In genomic region chr15:36090276-36090946, GRCh38 we compare ENCODE assay signal across 19 cellular contexts.
A peak's percentile ranks its signal among the peaks of the same experiment; 100 is the strongest.
DNase-seq lines count a peak whose midpoint lies in the region; ATAC-seq, FAIRE-seq and TF ChIP-seq lines count a peak whose summit lies in the region.
"Had no signal": no experiment of that assay in that cellular context is flagged by ENCODE, and none has a peak within 500 bp of the region (broad histone marks: within the 10 kb centered on the region; RNA-seq: fewer than 3 reads in every experiment).

No MANE protein-coding gene starts in this region.

- H3K27me3 ChIP-seq in H9 (ENCODE audit: insufficient read depth, low read length) (no peaks in the 10 kb centered on the region), adipocyte (replicated peaks; ENCODE audit: control insufficient read depth, insufficient read depth, low read length) (no peaks in the 10 kb centered on the region), neuronal stem cell (ENCODE audit: control insufficient read depth in 3 of 3, insufficient read depth in 3 of 3, low read depth in 1 of 3, low read length in 3 of 3) (no peaks in the 10 kb centered on the region), left ventricle myocardium inferior (ENCODE audit: low read depth) (no peaks in the 10 kb centered on the region), left lung (no peaks in the 10 kb centered on the region)

- FAIRE-seq in GM19239 (lab: Jason Lieb, UNC) = no peak
- FAIRE-seq: H54, RCC 7860 had no signal

- no peak overlapping the region for H3K4me3 Mint-ChIP-seq in H9
- H3K4me3 Mint-ChIP-seq: B cell; CD4-positive, alpha-beta memory T cell; T-helper 1 cell treated with Interleukin-12 subunit alpha and Interleukin-12 subunit beta and Interleukin-4 antibody, amounts not matched to agents 30 μg/mL and 1 μg/mL, for 36 hours had no signal

- H3K9me3 Mint-ChIP-seq in H9 = peaks cover 17 to 24% of the 10 kb centered on the region in 2 experiments

- H3K4ac ChIP-seq in H9 (ENCODE audit: low read depth, low read length) = no peak overlapping the region
- no peak overlapping the region for H3K4ac ChIP-seq in neuronal stem cell (ENCODE audit: low read length)

- H3K27ac ChIP-seq in H9 (ENCODE audit: insufficient read length, low read depth, low read length) (no peak overlapping the region), neuronal stem cell (replicated peaks; ENCODE audit: low read length) (no peak overlapping the region), left ventricle myocardium inferior (replicated peaks) (no peak overlapping the region), left lung (no peak overlapping the region)

- H2AFZ ChIP-seq in H9 (ENCODE audit: low read length) (no peak overlapping the region), neuronal stem cell (ENCODE audit: low read length) (no peak overlapping the region)

- H3K27ac Mint-ChIP-seq in H9 = peak overlapping the region in 2 of 3 experiments; percentile 80 to 82; a peak in 4 of 7 replicates
- H3K27ac Mint-ChIP-seq: B cell; CD4-positive, alpha-beta memory T cell; T-helper 1 cell treated with Interleukin-12 subunit alpha and Interleukin-12 subunit beta and Interleukin-4 antibody, amounts not matched to agents 30 μg/mL and 1 μg/mL, for 36 hours had no signal

- no peaks in the 10 kb centered on the region; the same call in 1 of the 2 replicates for H3K4me1 ChIP-seq in H9 (ENCODE audit: insufficient read depth, low read length)
- no peaks in the 10 kb centered on the region for H3K4me1 ChIP-seq in adipocyte (ENCODE audit: control insufficient read depth, insufficient read depth, low read length)
- no peaks in the 10 kb centered on the region for H3K4me1 ChIP-seq in neuronal stem cell (ENCODE audit: control insufficient read depth in 2 of 2, insufficient read depth in 1 of 2, low read depth in 1 of 2, low read length in 2 of 2)
- H3K4me1 ChIP-seq in left ventricle myocardium inferior = no peaks in the 10 kb centered on the region
- H3K4me1 ChIP-seq in left lung = no peaks in the 10 kb centered on the region

- no peaks in the 10 kb centered on the region for H3K23me2 ChIP-seq in H9 (ENCODE audit: insufficient read length, low read depth, low read length, poor library complexity, severe bottlenecking)

- H3K14ac ChIP-seq in H9 (ENCODE audit: insufficient read depth, low read length) (no peak overlapping the region), neuronal stem cell (ENCODE audit: low read length) (no peak overlapping the region)

- WGBS in H9 (ENCODE audit: extremely low coverage, insufficient read length, low lambda C conversion rate) = no CpG with 5 or more reads among the region's 1 CpG
- no CpG with 5 or more reads among the region's 1 CpG for WGBS in neuronal stem cell (ENCODE audit: extremely low coverage in 2 of 2, insufficient read length in 2 of 2, insufficient replicate concordance in 1 of 2), 2 donors

- no peak overlapping the region for H4K5ac ChIP-seq in H9 (ENCODE audit: insufficient read length, low read depth, low read length)

- H3K36me3 Mint-ChIP-seq in H9 (ENCODE audit: insufficient read depth in 1 of 3, low read depth in 3 of 3) = peaks cover 7 to 41% (median 21%) of the 10 kb centered on the region in 3 experiments; a peak in 6 of 7 replicates
- H3K36me3 Mint-ChIP-seq: CD4-positive, alpha-beta memory T cell had no signal

- no peak overlapping the region for H3K56ac ChIP-seq in H9 (ENCODE audit: insufficient read length, low read depth, low read length)

- H3K4me3 ChIP-seq in adipocyte (ENCODE audit: low read length) (no peak overlapping the region), neuronal stem cell (ENCODE audit: low read length in 2 of 2) (no peak overlapping the region), left ventricle myocardium inferior (no peak overlapping the region), left lung (no peak overlapping the region)

- H3K4me2 ChIP-seq in H9 (ENCODE audit: insufficient read depth, insufficient read length, low read length) (no peak overlapping the region), neuronal stem cell (ENCODE audit: insufficient read depth, low read length, poor library complexity, severe bottlenecking) (no peak overlapping the region)

- H2BK120ac ChIP-seq in H9 (ENCODE audit: low read depth, low read length, poor library complexity, severe bottlenecking) (no peak overlapping the region), neuronal stem cell (ENCODE audit: low read depth, low read length) (no peak overlapping the region)

- H3K9ac ChIP-seq in H9 (ENCODE audit: extremely low read depth, insufficient read length, low read length) (no peak overlapping the region), adipocyte (ENCODE audit: low read length) (no peak overlapping the region), neuronal stem cell (ENCODE audit: low read depth, low read length, poor library complexity) (no peak overlapping the region)

- H3K79me1 ChIP-seq in H9 (ENCODE audit: insufficient read depth, low read depth, low read length, poor library complexity, severe bottlenecking) (no peaks in the 10 kb centered on the region), neuronal stem cell (ENCODE audit: low read depth, low read length) (no peaks in the 10 kb centered on the region)

- H3K18ac ChIP-seq in H9 (ENCODE audit: insufficient read length, low read depth, low read length) = no peak overlapping the region
- no peak overlapping the region for H3K18ac ChIP-seq in neuronal stem cell (ENCODE audit: low read length)

- no peak for ATAC-seq in left lung
- ATAC-seq: SK-N-SH treated with all-trans-retinoic acid at 6 μM for 48 hours had no signal

- H4K20me1 ChIP-seq in H9 (ENCODE audit: control insufficient read depth, insufficient read depth, insufficient read length) = no peaks in the 10 kb centered on the region

- no peaks in the 10 kb centered on the region for H3K36me3 ChIP-seq in adipocyte (ENCODE audit: control insufficient read depth, insufficient read depth, low read length, severe bottlenecking)
- no peaks in the 10 kb centered on the region for H3K36me3 ChIP-seq in neuronal stem cell (replicated peaks in 1 of 2; ENCODE audit: control insufficient read depth in 2 of 2, insufficient read depth in 2 of 2, low read length in 2 of 2)
- no peaks in the 10 kb centered on the region for H3K36me3 ChIP-seq in left ventricle myocardium inferior
- no peaks in the 10 kb centered on the region for H3K36me3 ChIP-seq in left lung

- peaks cover 28 to 29% of the 10 kb centered on the region in 2 experiments for H3K4me1 Mint-ChIP-seq in H9
- H3K4me1 Mint-ChIP-seq: B cell; CD4-positive, alpha-beta memory T cell had no signal

- H4K91ac ChIP-seq in H9 (ENCODE audit: insufficient read length, low read depth, low read length) (no peak overlapping the region), neuronal stem cell (ENCODE audit: low read depth, low read length, poor library complexity) (no peak overlapping the region)

- H3K9me3 ChIP-seq in H9 (ENCODE audit: control insufficient read depth, low read depth, low read length) = no peaks in the 10 kb centered on the region
- no peaks in the 10 kb centered on the region for H3K9me3 ChIP-seq in adipocyte (ENCODE audit: control insufficient read depth, low read length)
- H3K9me3 ChIP-seq in neuronal stem cell (replicated peaks in 1 of 2; ENCODE audit: control insufficient read depth in 2 of 2, insufficient read depth in 1 of 2, low read depth in 1 of 2, low read length in 2 of 2) = no peaks in the 10 kb centered on the region
- peaks cover 15% of the 10 kb centered on the region for H3K9me3 ChIP-seq in left ventricle myocardium inferior (replicated peaks)
- peaks cover 0 to 11% of the 10 kb centered on the region in 2 donors for H3K9me3 ChIP-seq in left lung

- no peaks in the 10 kb centered on the region for H3K79me2 ChIP-seq in H9 (ENCODE audit: insufficient read depth, low read length)

- H2AK5ac ChIP-seq in H9 (ENCODE audit: insufficient read length, low read length) (no peak overlapping the region), neuronal stem cell (ENCODE audit: low read depth, low read length) (no peak overlapping the region)

- no peak overlapping the region for H3T11ph ChIP-seq in H9 (ENCODE audit: low read length)

- no peak overlapping the region for H2BK5ac ChIP-seq in H9 (ENCODE audit: insufficient read length, low read length)
- no peak overlapping the region for H2BK5ac ChIP-seq in neuronal stem cell (ENCODE audit: low read length)

- no peak overlapping the region for H2BK15ac ChIP-seq in H9 (ENCODE audit: low read depth, low read length)
- no peak overlapping the region for H2BK15ac ChIP-seq in neuronal stem cell (ENCODE audit: low read length)

- H2BK12ac ChIP-seq in H9 (ENCODE audit: insufficient read length, low read depth, low read length) = no peak overlapping the region
- no peak overlapping the region for H2BK12ac ChIP-seq in neuronal stem cell (ENCODE audit: low read length)

- no peaks in the 10 kb centered on the region for H3K27me3 Mint-ChIP-seq in H9 (ENCODE audit: low read depth)
- H3K27me3 Mint-ChIP-seq: B cell; CD4-positive, alpha-beta memory T cell had no signal

- H2BK20ac ChIP-seq in H9 (ENCODE audit: low read depth, low read length, poor library complexity, severe bottlenecking) = no peak overlapping the region

- DNase-seq in DMS79 (lab: John Stamatoyannopoulos, UW) (peak; percentile 37), H9 (no peak), NCI-H2029 (lab: John Stamatoyannopoulos, UW) (peak; percentile 3), adipocyte (ENCODE audit: low read depth) (peak; percentile 12), GM19239 (ENCODE audit: insufficient read length, low spot score) (no peak), neuronal stem cell (ENCODE audit: low spot score) (no peak), left ventricle myocardium inferior (no peak), left lung (no peak)
- DNase-seq: ACHN; CD4-positive, alpha-beta memory T cell; EL; MV-4-11; NCI-H2227 treated with DMSO at 0.1 percent for 48 hours; SHP77 had no signal

- H4K8ac ChIP-seq in H9 (replicated peaks; ENCODE audit: insufficient read length, low read depth, low read length) = no peak overlapping the region
- H4K8ac ChIP-seq in neuronal stem cell (ENCODE audit: low read depth, low read length) = no peak overlapping the region

- H3K23ac ChIP-seq in H9 (ENCODE audit: insufficient read length, low read depth, low read length) = no peak overlapping the region
- no peak overlapping the region for H3K23ac ChIP-seq in neuronal stem cell (ENCODE audit: low read depth, low read length, poor library complexity)

- TF ChIP-seq CTCF in H9 (conservative IDR thresholded peaks at IDR 0.05) (no peak), left ventricle myocardium inferior (IDR thresholded peaks at IDR 0.05; ENCODE audit: borderline replicate concordance) (no peak), left lung (IDR thresholded peaks at IDR 0.05) (no peak)

- intact Hi-C loops in left ventricle myocardium inferior (cut with micrococcal nuclease) = no loop called here
- intact Hi-C loops in left lung (cut with DNase I) = no loop called here

Comparison
In these comparisons a context has a peak if more than half of its experiments do, and no peak if none do; other contexts are left out.
1. DNase-seq: peak in DMS79 (single experiment), NCI-H2029 (single experiment) and adipocyte (single experiment); none in H9 (single experiment), GM19239 (single experiment), neuronal stem cell (single experiment), left ventricle myocardium inferior (single experiment) and left lung (0 of 2).